In genomic region chr3:43144811-43145490, GRCh38 we compare ENCODE assay signal across 1 cellular context.
TF ChIP-seq lines count a peak whose summit lies in the region.

No MANE protein-coding gene starts in this region.

TF ChIP-seq in endothelial cell of umbilical vein, 7 proteins besides CTCF, POLR2A, EP300 and RAD21:
- TF ChIP-seq POLR2AphosphoS5 (IDR thresholded peaks at IDR 0.05; ENCODE audit: insufficient read depth, low read depth, low read length) = no peak
- TF ChIP-seq MYC (IDR thresholded peaks at IDR 0.05; ENCODE audit: low read depth, low read length) = no peak
- no peak for TF ChIP-seq FOS (IDR thresholded peaks at IDR 0.05; ENCODE audit: borderline replicate concordance, insufficient read depth, low read length)
